ENCODE assay signal across 27 cellular contexts in the genomic region with DNA sequence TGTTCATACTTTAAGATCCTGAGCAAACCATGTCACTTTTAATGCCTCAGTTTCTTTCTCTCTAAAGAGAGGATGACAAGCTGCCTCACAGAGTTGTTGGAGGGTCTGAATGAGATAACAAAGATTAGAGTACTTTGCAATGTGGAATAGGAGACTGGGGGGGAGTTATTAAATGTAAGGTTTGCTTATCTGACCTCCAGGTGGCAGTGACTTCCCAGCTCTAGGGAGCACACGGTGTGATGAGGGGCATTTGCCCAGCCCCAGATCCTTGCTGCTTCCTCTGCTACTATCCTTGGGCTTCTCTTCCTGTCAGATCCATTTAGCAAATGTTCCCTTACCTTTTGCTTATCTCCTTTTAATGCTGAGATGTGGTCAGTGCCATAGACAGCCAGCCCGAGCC. TPM values are rescaled to one million over a fixed set of nuclear protein-coding genes. Genes with fewer than 3 reads are reported as not detected.
DNase-seq lines count a peak whose midpoint lies in the region; ATAC-seq and TF ChIP-seq lines count a peak whose summit lies in the region.
"Had no signal": no experiment of that assay in that cellular context is flagged by ENCODE, and none has a peak within 500 bp of the region (broad histone marks: within the 10 kb centered on the region; RNA-seq: fewer than 3 reads in every experiment).

No MANE protein-coding gene starts in this region.

- CTCF ChIA-PET in SK-N-SH (lab: Yijun Ruan, JAX), result interaction anchor here (0.6 to 13.3 kb wide), 9 partner anchors 9 to 112 kb away, joined by 3 to 103 read pairs (median 4); no protein-coding TSS in a partner anchor

- H3K9me3 ChIP-seq in SK-N-SH (no peaks in the 10 kb centered on the region), Loucy (ENCODE audit: insufficient read depth, low read depth, low read length) (no peaks in the 10 kb centered on the region)
- H3K9me3 ChIP-seq: colonic mucosa, left ventricle myocardium inferior, MG63, SJCRH30, spleen had no signal

- peak; percentile 9; the same call in 1 of the 2 replicates for TF ChIP-seq CTCF in SK-N-SH (IDR thresholded peaks at IDR 0.05)
- TF ChIP-seq CTCF in Loucy (conservative IDR thresholded peaks at IDR 0.05; ENCODE audit: low read length), result peak; percentile 30; the same call in 1 of the 2 replicates
- no peak for TF ChIP-seq CTCF in type B pancreatic cell (conservative IDR thresholded peaks at IDR 0.05)

- H3K4me3 ChIP-seq in SK-N-SH (ENCODE audit: low read depth in 2 of 2, low read length in 1 of 2) (no peak overlapping the region), Loucy (ENCODE audit: low read length, poor library complexity, severe bottlenecking) (no peak overlapping the region)
- H3K4me3 ChIP-seq: colonic mucosa, left ventricle myocardium inferior, MG63, SJCRH30, spleen had no signal

- WGBS in SK-N-SH (ENCODE audit: low lambda C conversion rate), result 51% methylated on average over 2 of the region's 2 CpGs

- H3K27me3 Mint-ChIP-seq in type B pancreatic cell, result peaks cover 7% of the 10 kb centered on the region

- no peaks in the 10 kb centered on the region for H3K36me3 ChIP-seq in SK-N-SH (replicated peaks in 1 of 2; ENCODE audit: control insufficient read depth in 1 of 2, insufficient read depth in 2 of 2, low read length in 1 of 2)
- no peaks in the 10 kb centered on the region for H3K36me3 ChIP-seq in Loucy (ENCODE audit: insufficient read depth, low read length)
- H3K36me3 ChIP-seq: colonic mucosa, left ventricle myocardium inferior, MG63, SJCRH30, spleen had no signal

- H3K9me2 ChIP-seq in SK-N-SH (no peaks in the 10 kb centered on the region), Loucy (replicated peaks; ENCODE audit: low read depth, low read length) (no peaks in the 10 kb centered on the region)

- H3K36me3 Mint-ChIP-seq in type B pancreatic cell, result no peaks in the 10 kb centered on the region
- H3K36me3 Mint-ChIP-seq: activated naive CD8-positive, alpha-beta T cell treated with anti-CD3 and anti-CD28 coated beads, Interleukin-2, amount 10 ng/mL, durations not matched to agents 7 days and 5 days; brain; CD4-positive, alpha-beta memory T cell; immature natural killer cell had no signal

- H2AFZ ChIP-seq in SK-N-SH (ENCODE audit: low read depth), result no peak overlapping the region
- H2AFZ ChIP-seq in Loucy (ENCODE audit: low read length), result no peak overlapping the region

- H3K9ac ChIP-seq in SK-N-SH (no peak overlapping the region), Loucy (ENCODE audit: low read depth, low read length, poor library complexity, severe bottlenecking) (no peak overlapping the region)

- ATAC-seq in SK-N-SH treated with all-trans-retinoic acid at 6 μM for 48 hours (no peak), sciatic nerve (no peak)
- ATAC-seq: activated CD4-positive, CD25-positive, alpha-beta regulatory T cell treated with anti-CD3 and anti-CD28 coated beads, Interleukin-2, amount 50 U/mL, for 24 hours had no signal

- H3K27me3 ChIP-seq in SK-N-SH (ENCODE audit: insufficient read depth), result no peaks in the 10 kb centered on the region; the same call in 1 of the 2 replicates
- no peaks in the 10 kb centered on the region for H3K27me3 ChIP-seq in Loucy (ENCODE audit: insufficient read depth, low read length, poor library complexity, severe bottlenecking)
- H3K27me3 ChIP-seq: colonic mucosa, MG63, SJCRH30 had no signal

- DNase-seq in SK-N-SH (peak; percentile 37), SW480 (ENCODE audit: low spot score) (peak; percentile 26), sciatic nerve (ENCODE audit: low spot score) (peak; percentile 0), type B pancreatic cell (ENCODE audit: extremely low spot score, unreplicated experiment) (no peak), AML-193 (lab: John Stamatoyannopoulos, UW) (no peak)
- no peak for DNase-seq in activated CD4-positive, alpha-beta T cell treated with anti-CD3 and anti-CD28 coated beads for 4 hours
- DNase-seq: activated naive CD8-positive, alpha-beta T cell treated with anti-CD3 and anti-CD28 coated beads, Interleukin-2, amount 10 ng/mL, durations not matched to agents 7 days and 5 days; CD4-positive, alpha-beta memory T cell; colonic mucosa; HCEC 1CT; head of caudate nucleus; immature natural killer cell; left ventricle myocardium inferior; MG63; NCI-H187 treated with DMSO at 0.1 percent for 48 hours; NCI-H446 treated with DMSO at 0.1 percent for 48 hours; SJCRH30; spleen had no signal

- no peak overlapping the region for H3K4me3 Mint-ChIP-seq in type B pancreatic cell
- H3K4me3 Mint-ChIP-seq: activated naive CD8-positive, alpha-beta T cell treated with anti-CD3 and anti-CD28 coated beads, Interleukin-2, amount 10 ng/mL, durations not matched to agents 7 days and 5 days; activated T-helper 1 cell treated with anti-CD3 and anti-CD28 coated beads, Interleukin-12 subunit alpha, Interleukin-12 subunit beta, Interleukin-2, Interleukin-4 antibody, amounts not matched to agents 30 ng/mL and 10 ng/mL and 1 ng/mL, durations not matched to agents 14 hours and 24 hours and 36 hours; brain; CD4-positive, alpha-beta memory T cell; immature natural killer cell; T-helper 2 cell treated with Interferon-gamma antibody and Interleukin-4, amounts not matched to agents 5 μg/mL and 100 μg/mL, for 36 hours had no signal

- POLR2A ChIA-PET in SK-N-SH (lab: Yijun Ruan, JAX), result no interaction called here

- no peaks in the 10 kb centered on the region for H3K4me1 Mint-ChIP-seq in type B pancreatic cell (ENCODE audit: unreplicated experiment)
- H3K4me1 Mint-ChIP-seq: activated naive CD8-positive, alpha-beta T cell treated with anti-CD3 and anti-CD28 coated beads, Interleukin-2, amount 10 ng/mL, durations not matched to agents 7 days and 5 days; CD4-positive, alpha-beta memory T cell; immature natural killer cell had no signal

- no peaks in the 10 kb centered on the region for H3K9me3 Mint-ChIP-seq in type B pancreatic cell
- H3K9me3 Mint-ChIP-seq: activated naive CD8-positive, alpha-beta T cell treated with anti-CD3 and anti-CD28 coated beads, Interleukin-2, amount 10 ng/mL, durations not matched to agents 7 days and 5 days; activated T-helper 1 cell treated with anti-CD3 and anti-CD28 coated beads, Interleukin-12 subunit alpha, Interleukin-12 subunit beta, Interleukin-2, Interleukin-4 antibody, amounts not matched to agents 30 ng/mL and 10 ng/mL and 1 ng/mL, durations not matched to agents 14 hours and 24 hours and 36 hours; brain; immature natural killer cell; T-helper 2 cell treated with Interferon-gamma antibody and Interleukin-4, amounts not matched to agents 5 μg/mL and 100 μg/mL, for 36 hours had no signal

- no peak overlapping the region for H3K27ac ChIP-seq in SK-N-SH (ENCODE audit: low read depth in 2 of 2, low read length in 1 of 2)
- H3K27ac ChIP-seq: colonic mucosa, left ventricle myocardium inferior, SJCRH30, spleen had no signal

- intact Hi-C loops in sciatic nerve (cut with DNase I), result loop anchor here (10.0 kb wide), 1 partner anchor 53 kb away; no protein-coding TSS in a partner anchor

- H3K4me1 ChIP-seq in SK-N-SH (ENCODE audit: control insufficient read depth in 1 of 2, insufficient read depth in 2 of 2, low read depth in 1 of 2, low read length in 1 of 2) (peaks cover 0 to 6% of the 10 kb centered on the region in 2 experiments; a peak in 1 of 4 replicates), Loucy (ENCODE audit: insufficient read depth, low read length, poor library complexity, severe bottlenecking) (no peaks in the 10 kb centered on the region)
- H3K4me1 ChIP-seq: colonic mucosa, left ventricle myocardium inferior, SJCRH30, spleen had no signal

- no peaks in the 10 kb centered on the region for H3F3A ChIP-seq in SK-N-SH (replicated peaks; ENCODE audit: insufficient read depth)
- H3F3A ChIP-seq in Loucy (ENCODE audit: low read depth), result no peaks in the 10 kb centered on the region

- no peak overlapping the region for H3K27ac Mint-ChIP-seq in type B pancreatic cell
- H3K27ac Mint-ChIP-seq: activated naive CD8-positive, alpha-beta T cell treated with anti-CD3 and anti-CD28 coated beads, Interleukin-2, amount 10 ng/mL, durations not matched to agents 7 days and 5 days; activated T-helper 1 cell treated with anti-CD3 and anti-CD28 coated beads, Interleukin-12 subunit alpha, Interleukin-12 subunit beta, Interleukin-2, Interleukin-4 antibody, amounts not matched to agents 30 ng/mL and 10 ng/mL and 1 ng/mL, durations not matched to agents 14 hours and 24 hours and 36 hours; brain; CD4-positive, alpha-beta memory T cell; immature natural killer cell; T-helper 2 cell treated with Interferon-gamma antibody and Interleukin-4, amounts not matched to agents 5 μg/mL and 100 μg/mL, for 36 hours had no signal

- H3K79me2 ChIP-seq in SK-N-SH (ENCODE audit: insufficient read depth), result no peaks in the 10 kb centered on the region
- no peaks in the 10 kb centered on the region for H3K79me2 ChIP-seq in Loucy (ENCODE audit: insufficient read depth, low read length)

- H3K4me2 ChIP-seq in SK-N-SH (no peak overlapping the region), Loucy (ENCODE audit: low read depth, low read length, poor library complexity, severe bottlenecking) (no peak overlapping the region)

- TF ChIP-seq RAD21 in SK-N-SH (IDR thresholded peaks at IDR 0.05; ENCODE audit: low read length), result peak; percentile 18; the same call in 1 of the 2 replicates

- TF ChIP-seq EP300 in SK-N-SH (IDR thresholded peaks at IDR 0.05; ENCODE audit: borderline replicate concordance in 1 of 2, low read depth in 1 of 2, low read length in 1 of 2), result no peak

- H4K20me1 ChIP-seq in SK-N-SH (ENCODE audit: insufficient read depth) (no peaks in the 10 kb centered on the region), Loucy (ENCODE audit: insufficient read depth, low read length, poor library complexity, severe bottlenecking) (no peaks in the 10 kb centered on the region)

TF ChIP-seq in SK-N-SH, 30 proteins besides CTCF, POLR2A, EP300 and RAD21 (continues in another document):
- no peak for TF ChIP-seq FOSL2 (IDR thresholded peaks at IDR 0.05; ENCODE audit: borderline replicate concordance, low read depth)

RNA-seq across cellular contexts. Expression of a gene that starts 30.7 kb away (rescaled TPM):
- polyA plus RNA-seq in SK-N-SH (2012; rRNA removed), result 1.2 and 1.5 TPM in 2 replicates
- polyA plus RNA-seq in SK-N-SH (2012; cell fraction: cytosol; rRNA removed), result 0.44 and 1.2 TPM in 2 replicates
- polyA plus RNA-seq in SK-N-SH (2012; cell fraction: nucleus; rRNA removed), result 0.18 and 1.0 TPM in 2 replicates
- total RNA-seq in sciatic nerve, result 23.5 TPM
- total RNA-seq in type B pancreatic cell (ENCODE audit: low replicate concordance), result 0.95 and 5.5 TPM in 2 replicates
- total RNA-seq: activated naive CD8-positive, alpha-beta T cell treated with anti-CD3 and anti-CD28 coated beads, Interleukin-2, amount 10 ng/mL, durations not matched to agents 7 days and 5 days; activated T-helper 1 cell treated with anti-CD3 and anti-CD28 coated beads, Interleukin-12 subunit alpha, Interleukin-12 subunit beta, Interleukin-2, Interleukin-4 antibody, amounts not matched to agents 30 ng/mL and 10 ng/mL and 1 ng/mL, durations not matched to agents 14 hours and 24 hours and 36 hours; CD4-positive, alpha-beta memory T cell; left ventricle myocardium inferior; SJCRH30 had no signal
- polyA plus RNA-seq: AG04450 had no signal

RNA-seq across cellular contexts. Expression of a gene that starts 33.4 kb away (rescaled TPM):
- 0.46 and 0.55 TPM in 2 replicates for polyA plus RNA-seq in SK-N-SH (2012; rRNA removed)
- 0.12 and 0.22 TPM in 2 replicates for polyA plus RNA-seq in SK-N-SH (2012; cell fraction: cytosol; rRNA removed)
- polyA plus RNA-seq in SK-N-SH (2012; cell fraction: nucleus; rRNA removed), result 2.2 and 3.5 TPM in 2 replicates
- total RNA-seq in sciatic nerve (0.58 TPM), type B pancreatic cell (ENCODE audit: low replicate concordance) (0.69 and 4.4 TPM in 2 replicates)
- total RNA-seq: activated naive CD8-positive, alpha-beta T cell treated with anti-CD3 and anti-CD28 coated beads, Interleukin-2, amount 10 ng/mL, durations not matched to agents 7 days and 5 days; activated T-helper 1 cell treated with anti-CD3 and anti-CD28 coated beads, Interleukin-12 subunit alpha, Interleukin-12 subunit beta, Interleukin-2, Interleukin-4 antibody, amounts not matched to agents 30 ng/mL and 10 ng/mL and 1 ng/mL, durations not matched to agents 14 hours and 24 hours and 36 hours; CD4-positive, alpha-beta memory T cell; colonic mucosa; Daoy; left ventricle myocardium inferior; pulmonary artery endothelial cell; spleen had no signal
- polyA plus RNA-seq: AG04450; CD4-positive, alpha-beta memory T cell; immature natural killer cell; spleen had no signal

RNA-seq across cellular contexts. Expression of a gene that starts 33.7 kb away (rescaled TPM):
- polyA plus RNA-seq in SK-N-SH (2012; rRNA removed), result 15.7 and 18.5 TPM in 2 replicates
- 10.6 and 13.3 TPM in 2 replicates for polyA plus RNA-seq in SK-N-SH (2012; cell fraction: cytosol; rRNA removed)
- 44.4 and 52.5 TPM in 2 replicates for polyA plus RNA-seq in SK-N-SH (2012; cell fraction: nucleus; rRNA removed)
- total RNA-seq in sciatic nerve, result 29.8 TPM
- total RNA-seq in type B pancreatic cell (ENCODE audit: low replicate concordance), result 13.4 and 22.4 TPM in 2 replicates

Comparison
In these comparisons a context has a peak if more than half of its experiments do, and no peak if none do; other contexts are left out.
1. DNase-seq: peak in SK-N-SH (single experiment), SW480 (single experiment) and sciatic nerve (single experiment); none in activated CD4-positive, alpha-beta T cell treated with anti-CD3 and anti-CD28 coated beads for 4 hours (0 of 2), type B pancreatic cell (single experiment) and AML-193 (0 of 2).